In the genomic region with DNA sequence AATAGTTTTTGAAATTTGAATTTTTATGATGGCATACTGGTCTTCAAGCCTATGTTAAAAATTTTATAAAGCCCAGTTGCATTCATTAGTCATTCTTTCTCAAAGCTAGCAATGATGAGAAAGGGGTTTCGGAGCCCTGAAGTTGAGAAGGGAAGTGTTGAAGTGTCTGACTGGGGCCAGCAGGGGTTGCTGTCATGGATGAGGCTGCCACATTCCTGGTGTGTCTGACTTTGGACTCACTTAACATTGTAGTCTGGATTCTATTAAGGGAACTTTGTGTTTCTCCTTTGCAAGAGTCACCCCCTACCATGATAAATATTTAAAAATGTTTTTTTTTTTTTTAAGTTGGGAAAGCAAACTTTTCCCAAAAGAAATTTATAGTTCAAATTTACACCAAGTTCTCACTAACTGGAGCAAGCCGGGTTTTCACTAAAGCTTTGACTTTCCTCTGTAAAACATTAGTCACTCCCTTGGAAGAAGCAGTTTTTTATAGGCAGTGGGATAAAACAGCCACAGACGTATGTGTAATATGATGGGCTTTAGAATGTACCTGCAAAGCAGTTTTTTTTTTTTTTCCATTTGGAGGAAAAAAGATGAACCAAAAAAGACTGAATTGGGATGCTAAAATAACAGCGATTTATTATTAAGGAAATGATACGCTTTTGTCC, we compare ENCODE assay signal across 13 cellular contexts.
DNase-seq lines count a peak whose midpoint lies in the region; ATAC-seq and TF ChIP-seq lines count a peak whose summit lies in the region.
"Had no signal": no experiment of that assay in that cellular context is flagged by ENCODE, and none has a peak within 500 bp of the region (broad histone marks: within the 10 kb centered on the region; RNA-seq: fewer than 3 reads in every experiment).

No MANE protein-coding gene starts in this region.

- H3K9me3 ChIP-seq in AG04450 (ENCODE audit: control insufficient read depth, insufficient read depth, low read length) (no peaks in the 10 kb centered on the region; the same call in 1 of the 2 replicates), hepatocyte (ENCODE audit: low read depth) (no peaks in the 10 kb centered on the region)

- H3K4me2 ChIP-seq in hepatocyte: no peak overlapping the region

- no peaks in the 10 kb centered on the region for H3K9me2 ChIP-seq in hepatocyte (replicated peaks; ENCODE audit: insufficient read depth)

- H3K27ac ChIP-seq in AG04450 (ENCODE audit: low read depth, low read length) (no peak overlapping the region), VCaP (no peak overlapping the region), hepatocyte (no peak overlapping the region)

- TF ChIP-seq CTCF in AG04450 (IDR thresholded peaks at IDR 0.05; ENCODE audit: low read depth, low read length) (peak; percentile 47), VCaP (conservative IDR thresholded peaks at IDR 0.05) (peak; percentile 5; the same call in 1 of the 2 replicates), hepatocyte (IDR thresholded peaks at IDR 0.05; ENCODE audit: poor library complexity) (peak; percentile 28)
- TF ChIP-seq CTCF in activated CD8-positive, alpha-beta T cell treated with anti-CD3 and anti-CD28 coated beads for 36 hours (IDR thresholded peaks at IDR 0.05): no peak

- ATAC-seq in HG03095 (IDR thresholded peaks at IDR 0.05; ENCODE audit: unreplicated experiment) (no peak), GM19467 (IDR thresholded peaks at IDR 0.05; ENCODE audit: unreplicated experiment) (no peak)
- ATAC-seq in activated CD8-positive, alpha-beta T cell treated with anti-CD3 and anti-CD28 coated beads for 36 hours: no peak

- WGBS in hepatocyte (ENCODE audit: low lambda C conversion rate, missing lambda C conversion rate): 63% methylated on average over 5 of the region's 5 CpGs

- H3K4me1 Mint-ChIP-seq in activated CD8-positive, alpha-beta T cell treated with anti-CD3 and anti-CD28 coated beads for 36 hours (ENCODE audit: low read depth): no peaks in the 10 kb centered on the region

- CTCF ChIA-PET in AG04450 (lab: Charles Lee): interaction anchor here (0.6 to 1.0 kb wide), 3 partner anchors 26 to 208 kb away, joined by 3 to 4 read pairs (median 3); no protein-coding TSS in a partner anchor
- CTCF ChIA-PET in activated CD8-positive, alpha-beta T cell treated with anti-CD3 and anti-CD28 coated beads for 36 hours (lab: Charles Lee): no interaction called here

- H3K4me3 ChIP-seq in AG04450 (ENCODE audit: low read depth, low read length) (no peak overlapping the region), H7 (ENCODE audit: insufficient read depth, low read depth, low read length) (no peak overlapping the region), hepatocyte (no peak overlapping the region)

- no peaks in the 10 kb centered on the region for H3K9me3 Mint-ChIP-seq in activated CD8-positive, alpha-beta T cell treated with anti-CD3 and anti-CD28 coated beads for 36 hours

- H3K27me3 ChIP-seq in AG04450 (ENCODE audit: control insufficient read depth, insufficient read depth, low read length) (no peaks in the 10 kb centered on the region), H7 (ENCODE audit: control insufficient read depth, insufficient read depth, low read length) (no peaks in the 10 kb centered on the region), hepatocyte (no peaks in the 10 kb centered on the region)

- H3K36me3 ChIP-seq in H7 (replicated peaks; ENCODE audit: control insufficient read depth, insufficient read depth, low read length): no peaks in the 10 kb centered on the region
- H3K36me3 ChIP-seq in hepatocyte (replicated peaks; ENCODE audit: insufficient read depth, low read depth): no peaks in the 10 kb centered on the region

- no peaks in the 10 kb centered on the region for H3K36me3 Mint-ChIP-seq in activated CD8-positive, alpha-beta T cell treated with anti-CD3 and anti-CD28 coated beads for 36 hours (ENCODE audit: low read depth)

- DNase-seq in AG04450 (ENCODE audit: low read depth, low spot score): no peak
- DNase-seq in H7: peak; percentile 23
- DNase-seq in hepatocyte (ENCODE audit: low spot score): peak; percentile 26
- no peak for DNase-seq in activated CD8-positive, alpha-beta T cell treated with anti-CD3 and anti-CD28 coated beads for 36 hours
- no peak for DNase-seq in NCI-H2029 (lab: John Stamatoyannopoulos, UW)
- DNase-seq: activated effector memory CD4-positive, alpha-beta T cell treated with Interleukin-2 at 50 U/mL for 16 hours; CD4-positive, alpha-beta T cell; cortex of kidney; NCI-H1092 treated with DMSO at 0.1 percent for 48 hours; stimulated activated CD4-positive, alpha-beta T cell treated with anti-CD3 and anti-CD28 coated beads, Interleukin-1b, Interleukin-23, amount 100 ng/mL, for 48 hours had no signal

- H3K4me1 ChIP-seq in hepatocyte (ENCODE audit: insufficient read depth): no peaks in the 10 kb centered on the region

- no peak overlapping the region for H3K4me3 Mint-ChIP-seq in activated CD8-positive, alpha-beta T cell treated with anti-CD3 and anti-CD28 coated beads for 36 hours
- H3K4me3 Mint-ChIP-seq: CD4-positive, alpha-beta T cell had no signal

- no peaks in the 10 kb centered on the region for H4K20me1 ChIP-seq in hepatocyte (ENCODE audit: insufficient read depth, poor library complexity, severe bottlenecking)

- intact Hi-C loops in activated CD8-positive, alpha-beta T cell treated with anti-CD3 and anti-CD28 coated beads for 36 hours (cut with micrococcal nuclease): no loop called here

- H3K27ac Mint-ChIP-seq in activated CD8-positive, alpha-beta T cell treated with anti-CD3 and anti-CD28 coated beads for 36 hours: no peak overlapping the region
- H3K27ac Mint-ChIP-seq: CD4-positive, alpha-beta T cell had no signal

- H3K79me2 ChIP-seq in hepatocyte: no peaks in the 10 kb centered on the region

- H2AFZ ChIP-seq in hepatocyte: no peak overlapping the region

- no peaks in the 10 kb centered on the region for H3K27me3 Mint-ChIP-seq in activated CD8-positive, alpha-beta T cell treated with anti-CD3 and anti-CD28 coated beads for 36 hours
- H3K27me3 Mint-ChIP-seq: CD4-positive, alpha-beta T cell had no signal

- POLR2A ChIA-PET in AG04450 (lab: Yijun Ruan, JAX): no interaction called here
- POLR2A ChIA-PET in activated CD8-positive, alpha-beta T cell treated with anti-CD3 and anti-CD28 coated beads for 36 hours (lab: Charles Lee): interaction anchor here (0.5 kb wide), 1 partner anchor 148 kb away, joined by 3 read pairs; no protein-coding TSS in a partner anchor

Comparison
In these comparisons a context has a peak if more than half of its experiments do, and no peak if none do; other contexts are left out.
1. DNase-seq: peak in H7 (single experiment) and hepatocyte (single experiment); none in AG04450 (single experiment), activated CD8-positive, alpha-beta T cell treated with anti-CD3 and anti-CD28 coated beads for 36 hours (single experiment) and NCI-H2029 (single experiment).